ENCODE assay signal across 1 cellular context in genomic region chr10:11773777-11774441, GRCh38.
TF ChIP-seq lines count a peak whose summit lies in the region.

No MANE protein-coding gene starts in this region.

TF ChIP-seq in HEK293, 187 proteins besides CTCF, POLR2A, EP300 and RAD21 (continued from another document and continues in another):
- TF ChIP-seq YY1 (tag by site-specific recombination; IDR thresholded peaks at IDR 0.05) (peak; percentile 60; the same call in 1 of the 2 replicates), ZNF37A (tag by site-specific recombination; IDR thresholded peaks at IDR 0.05) (no peak), TRIM28 (IDR thresholded peaks at IDR 0.05; ENCODE audit: borderline replicate concordance, low read length) (peak; percentile 73; the same call in 1 of the 2 replicates), OVOL3 (tag by site-specific recombination; IDR thresholded peaks at IDR 0.05) (peak; percentile 90), ZSCAN18 (tag by site-specific recombination; IDR thresholded peaks at IDR 0.05) (no peak), ZNF558 (tag by site-specific recombination; IDR thresholded peaks at IDR 0.05) (peak; percentile 70; the same call in 1 of the 2 replicates), ZNF114 (tag by site-specific recombination; IDR thresholded peaks at IDR 0.05) (no peak), ZNF670 (tag by site-specific recombination; IDR thresholded peaks at IDR 0.05; ENCODE audit: low read depth) (no peak), ZNF610 (tag by site-specific recombination; IDR thresholded peaks at IDR 0.05; ENCODE audit: borderline replicate concordance) (peak; percentile 73), ZBTB26 (tag by site-specific recombination; optimal IDR thresholded peaks at IDR 0.05) (peak; percentile 6), ZNF157 (tag by site-specific recombination; IDR thresholded peaks at IDR 0.05) (no peak), ZNF341 (tag by site-specific recombination; IDR thresholded peaks at IDR 0.05; ENCODE audit: low read depth) (peak; percentile 48; the same call in 1 of the 2 replicates), ZXDB (tag by site-specific recombination; IDR thresholded peaks at IDR 0.05) (peak; percentile 97), ZNF394 (tag by site-specific recombination; IDR thresholded peaks at IDR 0.05; ENCODE audit: borderline replicate concordance) (peak; percentile 69; the same call in 1 of the 2 replicates), ZNF174 (tag by site-specific recombination; IDR thresholded peaks at IDR 0.05) (no peak), ZNF837 (tag by site-specific recombination; IDR thresholded peaks at IDR 0.05) (no peak), ZNF140 (tag by site-specific recombination; IDR thresholded peaks at IDR 0.05) (no peak), ZNF202 (tag by site-specific recombination; IDR thresholded peaks at IDR 0.05; ENCODE audit: borderline replicate concordance) (no peak), ZNF596 (tag by site-specific recombination; IDR thresholded peaks at IDR 0.05) (peak; percentile 76), ZNF335 (tag by site-specific recombination; conservative IDR thresholded peaks at IDR 0.05) (peak; percentile 69; the same call in 1 of the 2 replicates), ZNF148 (tag by site-specific recombination; IDR thresholded peaks at IDR 0.05; ENCODE audit: borderline replicate concordance) (no peak), ZNF654 (tag by site-specific recombination; IDR thresholded peaks at IDR 0.05; ENCODE audit: low read depth) (no peak), ZNF155 (tag by site-specific recombination; IDR thresholded peaks at IDR 0.05) (no peak), ZNF10 (tag by site-specific recombination; IDR thresholded peaks at IDR 0.05) (peak; percentile 94), GLI4 (tag by site-specific recombination; IDR thresholded peaks at IDR 0.05) (no peak), RBAK (tag by site-specific recombination; IDR thresholded peaks at IDR 0.05) (no peak), ZNF623 (tag by site-specific recombination; IDR thresholded peaks at IDR 0.05) (no peak), ZBTB1 (tag by site-specific recombination; IDR thresholded peaks at IDR 0.05) (peak; percentile 68; the same call in 1 of the 2 replicates), SCRT1 (tag by site-specific recombination; IDR thresholded peaks at IDR 0.05; ENCODE audit: borderline replicate concordance) (peak; percentile 63), ZNF239 (tag by site-specific recombination; IDR thresholded peaks at IDR 0.05) (no peak), ZNF629 (tag by site-specific recombination; IDR thresholded peaks at IDR 0.05) (peak; percentile 88), ZSCAN5A (tag by site-specific recombination; IDR thresholded peaks at IDR 0.05) (no peak), PRDM2 (tag by site-specific recombination; IDR thresholded peaks at IDR 0.05; ENCODE audit: borderline replicate concordance) (no peak), ZNF600 (tag by site-specific recombination; IDR thresholded peaks at IDR 0.05) (peak; percentile 73), SCRT2 (tag by site-specific recombination; IDR thresholded peaks at IDR 0.05) (peak; percentile 59), TSHZ1 (tag by site-specific recombination; IDR thresholded peaks at IDR 0.05; ENCODE audit: borderline replicate concordance) (peak; percentile 91)
- TF ChIP-seq, protein P1, sequence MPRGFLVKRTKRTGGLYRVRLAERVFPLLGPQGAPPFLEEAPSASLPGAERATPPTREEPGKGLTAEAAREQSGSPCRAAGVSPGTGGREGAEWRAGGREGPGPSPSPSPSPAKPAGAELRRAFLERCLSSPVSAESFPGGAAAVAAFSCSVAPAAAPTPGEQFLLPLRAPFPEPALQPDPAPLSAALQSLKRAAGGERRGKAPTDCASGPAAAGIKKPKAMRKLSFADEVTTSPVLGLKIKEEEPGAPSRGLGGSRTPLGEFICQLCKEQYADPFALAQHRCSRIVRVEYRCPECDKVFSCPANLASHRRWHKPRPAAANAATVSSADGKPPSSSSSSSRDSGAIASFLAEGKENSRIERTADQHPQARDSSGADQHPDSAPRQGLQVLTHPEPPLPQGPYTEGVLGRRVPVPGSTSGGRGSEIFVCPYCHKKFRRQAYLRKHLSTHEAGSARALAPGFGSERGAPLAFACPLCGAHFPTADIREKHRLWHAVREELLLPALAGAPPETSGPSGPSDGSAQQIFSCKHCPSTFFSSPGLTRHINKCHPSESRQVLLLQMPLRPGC (tag by site-specific recombination; IDR thresholded peaks at IDR 0.05): peak; percentile 93
